ENCODE assay signal across 8 cellular contexts in the genomic region with DNA sequence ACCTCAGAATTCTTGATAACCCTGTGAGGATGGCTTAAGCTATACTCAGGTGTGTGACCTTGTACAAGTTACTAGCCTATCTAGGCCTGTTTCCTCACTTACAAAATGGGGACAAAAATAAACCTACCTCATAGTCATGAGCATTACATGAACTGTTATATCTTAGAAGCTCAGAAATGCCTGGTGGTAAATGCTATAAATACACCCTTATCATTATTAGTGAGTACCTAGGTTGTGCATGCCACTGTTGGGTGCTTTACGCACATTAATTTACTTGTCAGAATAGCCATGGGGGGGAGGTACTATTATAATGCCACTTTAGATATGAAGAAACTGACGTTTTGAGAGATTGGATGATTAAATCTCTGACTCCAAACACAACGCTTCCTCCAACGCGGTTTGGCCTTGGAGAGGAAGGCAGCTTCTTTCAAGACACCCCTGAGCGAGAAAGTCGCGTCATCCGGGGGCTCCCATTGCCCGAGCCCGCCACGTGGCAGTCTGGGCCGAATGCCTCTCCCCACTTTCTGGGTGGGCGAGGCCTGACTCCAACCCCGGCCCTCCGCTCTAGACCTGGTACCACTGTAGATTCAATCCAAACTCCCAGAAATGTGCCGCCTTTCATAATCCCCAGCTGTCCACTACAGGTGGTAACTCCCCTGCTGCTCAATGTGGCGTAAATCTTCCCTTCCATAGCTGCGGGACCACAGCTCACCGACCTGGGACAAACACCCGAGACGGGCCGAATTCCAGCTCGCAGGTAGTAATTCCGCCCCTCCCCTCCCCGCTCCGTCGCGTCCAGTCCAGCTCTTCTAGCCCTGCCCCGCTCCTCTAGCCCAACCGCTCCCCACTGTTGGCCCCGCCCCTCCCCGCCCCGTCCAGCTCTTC. TPM values are rescaled to one million over a fixed set of nuclear protein-coding genes. Genes with fewer than 3 reads are reported as not detected.
DNase-seq lines count a peak whose midpoint lies in the region; ATAC-seq and TF ChIP-seq lines count a peak whose summit lies in the region.

No MANE protein-coding gene starts in this region.

- intact Hi-C loops in MCF 10A (cut with micrococcal nuclease): loop anchor here (2.0 kb wide), 1 partner anchor 94 kb away; a partner anchor contains a TSS

- POLR2A ChIA-PET in T-cell (lab: Charles Lee): interaction anchor here (0.5 to 1.6 kb wide), 11 partner anchors 13 to 1893 kb away, joined by 3 to 18 read pairs (median 4); a partner anchor contains a TSS
- POLR2A ChIA-PET in MCF 10A (lab: Yijun Ruan, JAX): interaction anchor here (0.5 to 3.6 kb wide), 23 partner anchors 12 to 662 kb away, joined by 3 to 39 read pairs (median 3); a partner anchor contains a TSS

- CTCF ChIA-PET in T-cell (lab: Charles Lee): interaction anchor here (0.6 to 2.0 kb wide), 15 partner anchors 23 to 1617 kb away, joined by 3 to 14 read pairs (median 3); a partner anchor contains a TSS
- CTCF ChIA-PET in MCF 10A (lab: Yijun Ruan, JAX): interaction anchor here (0.5 to 3.3 kb wide), 15 partner anchors 9 to 1865 kb away, joined by 3 to 31 read pairs (median 3); a partner anchor contains a TSS

- TSS peak; percentile 88 for BruUV-seq in MCF 10A (replicated peaks; lab: Mats Ljungman, UMichigan)

- no peaks in the 10 kb centered on the region for H3K9me3 Mint-ChIP-seq in T-cell
- no peaks in the 10 kb centered on the region for H3K9me3 Mint-ChIP-seq in MCF 10A (ENCODE audit: unreplicated experiment)

- H3K27me3 Mint-ChIP-seq in T-cell (no peaks in the 10 kb centered on the region), MCF 10A (ENCODE audit: insufficient read depth, unreplicated experiment) (no peaks in the 10 kb centered on the region)

- H3K4me1 Mint-ChIP-seq in T-cell: peaks cover 12 to 18% (median 17%) of the 10 kb centered on the region in 3 donors
- H3K4me1 Mint-ChIP-seq in MCF 10A (ENCODE audit: insufficient read depth, unreplicated experiment): peaks cover 25% of the 10 kb centered on the region

- H3K36me3 Mint-ChIP-seq in T-cell (no peaks in the 10 kb centered on the region), MCF 10A (ENCODE audit: insufficient read depth, unreplicated experiment) (no peaks in the 10 kb centered on the region)

- DNase-seq in DMS53 treated with DMSO at 0.1 percent for 48 hours (lab: John Stamatoyannopoulos, UW; ENCODE audit: unreplicated experiment) (peak; percentile 99), HPDE6-E6E7 (ENCODE audit: extremely low spot score) (peak; percentile 91), T-cell (peak in 26 of 34 experiments; percentile 3 to 49 (median 26)), MCF 10A (ENCODE audit: unreplicated experiment) (no peak), inferior parietal cortex (ENCODE audit: extremely low spot score) (peak; percentile 22), islet precursor cell (no peak)
- peak; percentile 76 for DNase-seq in stimulated activated CD4-positive, alpha-beta T cell treated with anti-CD3 and anti-CD28 coated beads, Interleukin-1b, Interleukin-23, amount 100 ng/mL, for 48 hours

- ATAC-seq in GM21360 (IDR thresholded peaks at IDR 0.05; ENCODE audit: unreplicated experiment) (peak; percentile 55), T-cell (replicated peaks in 1 of 4) (peak; percentile 13 to 71 (median 26))

- H3K27ac Mint-ChIP-seq in T-cell (peak overlapping the region; percentile 45 to 49), MCF 10A (ENCODE audit: low read depth, unreplicated experiment) (peak overlapping the region; percentile 91)

- H3K4me3 Mint-ChIP-seq in T-cell (peak overlapping the region; percentile 85 to 90 (median 88)), MCF 10A (ENCODE audit: unreplicated experiment) (peak overlapping the region; percentile 81)

- no peak for TF ChIP-seq CTCF in MCF 10A (IDR thresholded peaks at IDR 0.05; ENCODE audit: unreplicated experiment)

RNA-seq across cellular contexts. Expression of a gene that starts 0.8 kb away (rescaled TPM):
- total RNA-seq in T-cell (1 to 10 TPM; 1.1 to 2.8 (median 1.8) TPM), MCF 10A (2022) (4.5 and 5.0 TPM in 2 replicates)

RNA-seq across cellular contexts. Expression of a gene that starts 43.7 kb away (rescaled TPM):
- total RNA-seq in T-cell (under 1 TPM in 4 of 5 donors, not detected in 1; 0.13 to 0.82 (median 0.23) TPM), MCF 10A (2022) (3.6 and 4.1 TPM in 2 replicates)

RNA-seq across cellular contexts. Expression of a gene that starts 48.6 kb away (rescaled TPM):
- total RNA-seq in T-cell (10 to 100 TPM; 38.0 to 49.6 (median 42.2) TPM), MCF 10A (2022) (85.4 and 90.7 TPM in 2 replicates)

RNA-seq across cellular contexts. Expression of a gene that starts 56.6 kb away (rescaled TPM):
- total RNA-seq in T-cell: 10 to 100 TPM; 31.4 to 35.3 (median 34.6) TPM
- 92.6 and 105 TPM in 2 replicates for total RNA-seq in MCF 10A (2022)

RNA-seq across cellular contexts. Expression of a gene that starts 56.7 kb away (rescaled TPM):
- total RNA-seq in T-cell (100 to 1,000 TPM in 4 of 5 donors, 10 to 100 TPM in 1; 96.3 to 141 (median 127) TPM), MCF 10A (2022) (299 and 318 TPM in 2 replicates)

Comparison
In these comparisons a context has a peak if more than half of its experiments do, and no peak if none do; other contexts are left out.
1. DNase-seq: peak in DMS53 treated with DMSO at 0.1 percent for 48 hours (single experiment), HPDE6-E6E7 (single experiment), T-cell (26 of 34), inferior parietal cortex (single experiment) and stimulated activated CD4-positive, alpha-beta T cell treated with anti-CD3 and anti-CD28 coated beads, Interleukin-1b, Interleukin-23, amount 100 ng/mL, for 48 hours (single experiment); none in MCF 10A (single experiment) and islet precursor cell (single experiment).